ENCODE assay signal across 22 cellular contexts in the genomic region with DNA sequence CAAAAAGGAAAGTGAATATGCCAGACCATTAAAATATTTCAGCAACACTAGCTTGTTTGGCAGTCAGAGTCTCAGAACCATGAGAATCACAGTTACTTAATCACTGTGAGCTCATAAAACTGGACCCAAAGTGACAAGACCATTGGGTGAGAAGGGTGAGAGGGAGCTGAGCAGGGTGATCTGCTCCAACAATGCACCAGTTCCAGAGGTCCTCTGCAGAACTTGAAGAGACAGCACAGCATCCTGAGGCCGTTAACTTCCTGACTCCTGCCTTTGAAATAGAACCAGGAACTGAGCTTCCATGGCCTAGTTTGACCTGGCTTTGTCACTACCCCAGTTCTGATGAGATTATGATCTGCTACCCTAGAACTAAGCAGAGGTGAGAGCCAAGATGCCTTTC. TPM values are rescaled to one million over a fixed set of nuclear protein-coding genes. Genes with fewer than 3 reads are reported as not detected.
DNase-seq lines count a peak whose midpoint lies in the region; ATAC-seq, FAIRE-seq and TF ChIP-seq lines count a peak whose summit lies in the region.
"Had no signal": no experiment of that assay in that cellular context is flagged by ENCODE, and none has a peak within 500 bp of the region (broad histone marks: within the 10 kb centered on the region; RNA-seq: fewer than 3 reads in every experiment).

No MANE protein-coding gene starts in this region.

- no peaks in the 10 kb centered on the region for H3K27me3 ChIP-seq in esophagus squamous epithelium
- H3K27me3 ChIP-seq in right lobe of liver, result no peaks in the 10 kb centered on the region
- no peaks in the 10 kb centered on the region for H3K27me3 ChIP-seq in stomach smooth muscle (ENCODE audit: control insufficient read depth in 1 of 2, insufficient read depth in 2 of 2, low read length in 2 of 2)
- no peaks in the 10 kb centered on the region for H3K27me3 ChIP-seq in ovary
- H3K27me3 ChIP-seq: colonic mucosa had no signal

- intact Hi-C loops in esophagus squamous epithelium (cut with DNase I) (no loop called here), right lobe of liver (cut with DNase I) (no loop called here), ovary (cut with DNase I) (no loop called here)

- H3K9ac ChIP-seq in stomach smooth muscle (ENCODE audit: low read length in 2 of 2), result no peak overlapping the region

- H3K27ac ChIP-seq in esophagus squamous epithelium (peak overlapping the region in 3 of 4 donors; percentile 8 to 54 (median 15)), right lobe of liver (peak overlapping the region in 1 of 3 donors; percentile 3), stomach smooth muscle (ENCODE audit: low read length) (peak overlapping the region; percentile 26), ovary (no peak overlapping the region)
- H3K27ac ChIP-seq: colonic mucosa had no signal

- TF ChIP-seq POLR2A in esophagus squamous epithelium (IDR thresholded peaks at IDR 0.05) (no peak), right lobe of liver (IDR thresholded peaks at IDR 0.05) (no peak), ovary (IDR thresholded peaks at IDR 0.05) (no peak)

- H3K4me1 ChIP-seq in esophagus squamous epithelium (peaks cover under 1 to 63% (median 26%) of the 10 kb centered on the region in 3 donors), right lobe of liver (peaks cover 0 to 20% (median 8%) of the 10 kb centered on the region in 4 donors), stomach smooth muscle (ENCODE audit: control insufficient read depth, insufficient read depth, low read length) (peaks cover 12% of the 10 kb centered on the region), ovary (ENCODE audit: insufficient read depth) (peaks cover 3% of the 10 kb centered on the region)

- no peak for FAIRE-seq in GM19239 (lab: Jason Lieb, UNC)
- FAIRE-seq: endothelial cell of umbilical vein, HTR-8/SVneo had no signal

- ATAC-seq in SK-N-SH treated with all-trans-retinoic acid at 6 μM for 48 hours, result peak; percentile 6; the same call in 1 of the 3 replicates
- ATAC-seq in right lobe of liver, result peak; percentile 47 to 81 (median 60)
- ATAC-seq: CD8-positive, alpha-beta T cell; natural killer cell treated with Interleukin-12 subunit alpha and Interleukin-12 subunit beta and Interleukin-15 and Interleukin-18, amount 100 ng/mL, for 72 hours had no signal

- DNase-seq in esophagus squamous epithelium (lab: John Stamatoyannopoulos, UW), result no peak
- DNase-seq in right lobe of liver, result no peak
- DNase-seq in NCI-H774 (lab: John Stamatoyannopoulos, UW), result no peak
- no peak for DNase-seq in GM19239 (ENCODE audit: insufficient read length, low spot score)
- DNase-seq in LoVo (ENCODE audit: low spot score), result no peak
- DNase-seq in ovary, result no peak
- DNase-seq: activated CD4-positive, alpha-beta T cell treated with anti-CD3 and anti-CD28 coated beads for 1 hour; activated CD8-positive, alpha-beta memory T cell treated with anti-CD3 and anti-CD28 coated beads, Interleukin-2, amount 50 U/mL, for 4 hours; activated gamma-delta T cell treated with Interleukin-2 at 50 U/mL for 16 hours; anterior cingulate cortex; CD8-positive, alpha-beta T cell; colonic mucosa; DMS79; NCI-H1694; NCI-H446 treated with DMSO at 0.1 percent for 48 hours; SHP77 treated with DMSO at 0.1 percent for 48 hours; stimulated activated CD4-positive, alpha-beta T cell treated with anti-CD3 and anti-CD28 coated beads, Interleukin-1b, Interleukin-23, amount 100 ng/mL, for 48 hours had no signal

- no peaks in the 10 kb centered on the region for H3K9me3 ChIP-seq in esophagus squamous epithelium
- H3K9me3 ChIP-seq in right lobe of liver, result no peaks in the 10 kb centered on the region
- H3K9me3 ChIP-seq in stomach smooth muscle (ENCODE audit: control insufficient read depth in 2 of 2, low read length in 2 of 2), result no peaks in the 10 kb centered on the region
- no peaks in the 10 kb centered on the region for H3K9me3 ChIP-seq in ovary
- H3K9me3 ChIP-seq: colonic mucosa had no signal

- no peak overlapping the region for H3K4me3 ChIP-seq in esophagus squamous epithelium
- H3K4me3 ChIP-seq in right lobe of liver, result no peak overlapping the region
- H3K4me3 ChIP-seq in stomach smooth muscle (ENCODE audit: low read length in 2 of 2), result peak overlapping the region; percentile 18 to 31
- no peak overlapping the region for H3K4me3 ChIP-seq in ovary
- H3K4me3 ChIP-seq: colonic mucosa had no signal

- no peaks in the 10 kb centered on the region for H3K36me3 ChIP-seq in esophagus squamous epithelium
- H3K36me3 ChIP-seq in right lobe of liver, result no peaks in the 10 kb centered on the region
- H3K36me3 ChIP-seq in stomach smooth muscle (ENCODE audit: control insufficient read depth in 2 of 2, insufficient read depth in 2 of 2, low read length in 2 of 2), result peaks cover 0 to 3% of the 10 kb centered on the region in 2 donors
- no peaks in the 10 kb centered on the region for H3K36me3 ChIP-seq in ovary
- H3K36me3 ChIP-seq: colonic mucosa had no signal

- no peak for TF ChIP-seq EP300 in ovary (IDR thresholded peaks at IDR 0.05)

- TF ChIP-seq CTCF in esophagus squamous epithelium (IDR thresholded peaks at IDR 0.05), result no peak
- TF ChIP-seq CTCF in right lobe of liver (IDR thresholded peaks at IDR 0.05), result no peak
- no peak for TF ChIP-seq CTCF in ovary (IDR thresholded peaks at IDR 0.05)

- WGBS in esophagus squamous epithelium, 2 donors, result 38 to 60% methylated on average over 1 of the region's 1 CpG
- 40% methylated on average over 1 of the region's 1 CpG for WGBS in right lobe of liver (ENCODE audit: insufficient coverage, low coverage, low lambda C conversion rate, missing lambda C conversion rate)
- 70 to 86% (median 83%) methylated on average over 1 of the region's 1 CpG for WGBS in ovary, 3 donors

TF ChIP-seq in SK-N-SH treated with all-trans-retinoic acid at 6 μM for 48 hours, 23 proteins besides CTCF, POLR2A, EP300 and RAD21:
- TF ChIP-seq GLIS3 (CRISPR knock-in tag; IDR thresholded peaks at IDR 0.05) (no peak), TCF4 (CRISPR knock-in tag; IDR thresholded peaks at IDR 0.05; ENCODE audit: borderline replicate concordance) (no peak), ZNF8 (CRISPR knock-in tag; IDR thresholded peaks at IDR 0.05) (no peak), ESRRG (CRISPR knock-in tag; IDR thresholded peaks at IDR 0.05) (no peak), ZNF565 (CRISPR knock-in tag; conservative IDR thresholded peaks at IDR 0.05; ENCODE audit: low read depth) (no peak), ZFP3 (CRISPR knock-in tag; IDR thresholded peaks at IDR 0.05) (no peak), ARNTL (CRISPR knock-in tag; IDR thresholded peaks at IDR 0.05; ENCODE audit: borderline replicate concordance, low read depth) (no peak), TOX (CRISPR knock-in tag; IDR thresholded peaks at IDR 0.05; ENCODE audit: borderline replicate concordance) (no peak)
- TF ChIP-seq, protein P1, sequence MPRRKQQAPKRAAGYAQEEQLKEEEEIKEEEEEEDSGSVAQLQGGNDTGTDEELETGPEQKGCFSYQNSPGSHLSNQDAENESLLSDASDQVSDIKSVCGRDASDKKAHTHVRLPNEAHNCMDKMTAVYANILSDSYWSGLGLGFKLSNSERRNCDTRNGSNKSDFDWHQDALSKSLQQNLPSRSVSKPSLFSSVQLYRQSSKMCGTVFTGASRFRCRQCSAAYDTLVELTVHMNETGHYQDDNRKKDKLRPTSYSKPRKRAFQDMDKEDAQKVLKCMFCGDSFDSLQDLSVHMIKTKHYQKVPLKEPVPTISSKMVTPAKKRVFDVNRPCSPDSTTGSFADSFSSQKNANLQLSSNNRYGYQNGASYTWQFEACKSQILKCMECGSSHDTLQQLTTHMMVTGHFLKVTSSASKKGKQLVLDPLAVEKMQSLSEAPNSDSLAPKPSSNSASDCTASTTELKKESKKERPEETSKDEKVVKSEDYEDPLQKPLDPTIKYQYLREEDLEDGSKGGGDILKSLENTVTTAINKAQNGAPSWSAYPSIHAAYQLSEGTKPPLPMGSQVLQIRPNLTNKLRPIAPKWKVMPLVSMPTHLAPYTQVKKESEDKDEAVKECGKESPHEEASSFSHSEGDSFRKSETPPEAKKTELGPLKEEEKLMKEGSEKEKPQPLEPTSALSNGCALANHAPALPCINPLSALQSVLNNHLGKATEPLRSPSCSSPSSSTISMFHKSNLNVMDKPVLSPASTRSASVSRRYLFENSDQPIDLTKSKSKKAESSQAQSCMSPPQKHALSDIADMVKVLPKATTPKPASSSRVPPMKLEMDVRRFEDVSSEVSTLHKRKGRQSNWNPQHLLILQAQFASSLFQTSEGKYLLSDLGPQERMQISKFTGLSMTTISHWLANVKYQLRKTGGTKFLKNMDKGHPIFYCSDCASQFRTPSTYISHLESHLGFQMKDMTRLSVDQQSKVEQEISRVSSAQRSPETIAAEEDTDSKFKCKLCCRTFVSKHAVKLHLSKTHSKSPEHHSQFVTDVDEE (CRISPR knock-in tag; IDR thresholded peaks at IDR 0.05), result no peak

RNA-seq across cellular contexts. Expression of a gene that starts 57.4 kb away (rescaled TPM):
- total RNA-seq in esophagus squamous epithelium (10 to 100 TPM; 16.8 to 38.1 (median 23.0) TPM), right lobe of liver (10 to 100 TPM; 23.0 to 45.3 (median 39.6) TPM), ovary (100 to 1,000 TPM in 1 of 7 donors, 10 to 100 TPM in 6; 40.3 to 111 (median 67.6) TPM)
- polyA plus RNA-seq in ovary, result 10 to 100 TPM in 1 of 2 donors, 1 to 10 TPM in 1; 8.7 to 32.9 TPM
- total RNA-seq: CD8-positive, alpha-beta T cell; natural killer cell treated with Interleukin-12 subunit alpha and Interleukin-12 subunit beta and Interleukin-15 and Interleukin-18, amount 100 ng/mL, for 72 hours had no signal

Comparison
In these comparisons a context has a peak if more than half of its experiments do, and no peak if none do; other contexts are left out.
1. H3K27ac ChIP-seq: peak in esophagus squamous epithelium (3 of 4) and stomach smooth muscle (single experiment); none in ovary (0 of 2).
2. H3K4me3 ChIP-seq: peak in stomach smooth muscle (2 of 2); none in esophagus squamous epithelium (0 of 4), right lobe of liver (0 of 3) and ovary (single experiment).